8 cellular contexts compared by ENCODE assay signal in the genomic region with DNA sequence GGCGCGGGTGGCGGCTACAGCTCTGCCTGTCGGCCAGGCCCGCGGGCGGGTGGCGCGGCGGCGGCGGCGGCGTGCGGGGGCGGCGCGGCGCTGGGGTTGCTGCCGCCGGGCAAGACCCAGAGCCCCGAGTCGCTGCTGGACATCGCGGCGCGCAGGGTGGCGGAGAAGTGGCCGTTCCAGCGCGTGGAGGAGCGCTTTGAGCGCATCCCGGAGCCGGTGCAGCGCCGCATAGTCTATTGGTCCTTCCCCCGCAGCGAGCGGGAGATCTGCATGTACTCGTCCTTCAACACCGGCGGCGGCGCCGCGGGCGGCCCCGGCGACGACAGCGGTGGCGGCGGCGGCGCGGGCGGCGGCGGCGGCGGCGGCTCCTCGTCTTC. TPM values are rescaled to one million over a fixed set of nuclear protein-coding genes. Genes with fewer than 3 reads are reported as not detected.
DNase-seq lines count a peak whose midpoint lies in the region; ATAC-seq and TF ChIP-seq lines count a peak whose summit lies in the region.

No MANE protein-coding gene starts in this region.

- H3K36me3 ChIP-seq in adrenal gland (replicated peaks in 1 of 2), result no peaks in the 10 kb centered on the region

- H3K27me3 ChIP-seq in AG04450 (ENCODE audit: control insufficient read depth, insufficient read depth, low read length), result no peaks in the 10 kb centered on the region
- H3K27me3 ChIP-seq in adrenal gland, result no peaks in the 10 kb centered on the region

- intact Hi-C loops in adrenal gland (cut with DNase I), result loop anchor here (5.0 to 10.0 kb wide), 4 partner anchors 72 to 332 kb away; partner anchors contain the start of gene SMIM15 (in 1 of the 2)

- WGBS in adrenal gland, 4 donors, result 0% methylated on average over 37 to 63 of the region's 64 CpGs; no CpG with 5 or more reads in 2 of the 4 donors

- no peak for TF ChIP-seq POLR2A in adrenal gland (IDR thresholded peaks at IDR 0.05)

- ATAC-seq in GM18511 (IDR thresholded peaks at IDR 0.05; ENCODE audit: unreplicated experiment) (peak; percentile 8), HG03469 (IDR thresholded peaks at IDR 0.05; ENCODE audit: unreplicated experiment) (no peak), HG03039 (IDR thresholded peaks at IDR 0.05; ENCODE audit: unreplicated experiment) (no peak)

- H3K4me3 ChIP-seq in AG04450 (ENCODE audit: low read depth, low read length) (peak overlapping the region; percentile 88), adrenal gland (peak overlapping the region in 2 of 4 donors; percentile 18 to 98), iPS-11a (ENCODE audit: low read depth, low read length) (peak overlapping the region; percentile 66)

- H3K9me3 ChIP-seq in AG04450 (ENCODE audit: control insufficient read depth, insufficient read depth, low read length), result peaks cover 3% of the 10 kb centered on the region; the same call in 1 of the 2 replicates
- H3K9me3 ChIP-seq in adrenal gland (replicated peaks in 1 of 3), result no peaks in the 10 kb centered on the region

- H3K27ac ChIP-seq in AG04450 (ENCODE audit: low read depth, low read length) (peak overlapping the region; percentile 78), adrenal gland (peak overlapping the region in 3 of 5 donors; percentile 91 to 99 (median 95))

- DNase-seq in AG04450 (ENCODE audit: low read depth, low spot score) (no peak), NCI-H748 treated with DMSO at 0.1 percent for 48 hours (lab: John Stamatoyannopoulos, UW) (peak; percentile 18), adrenal gland (peak; percentile 43 to 73 (median 59))
- peak; percentile 40 for DNase-seq in stimulated activated CD4-positive, alpha-beta T cell treated with anti-CD3 and anti-CD28 coated beads, Interleukin-4, amount 100 ng/mL, for 24 hours

- POLR2A ChIA-PET in AG04450 (lab: Yijun Ruan, JAX), result interaction anchor here (0.5 to 2.9 kb wide), 8 partner anchors 16 to 633 kb away, joined by 3 to 21 read pairs (median 6); partner anchors contain the start of genes DEPDC1B and SMIM15

- CTCF ChIA-PET in AG04450 (lab: Charles Lee), result interaction anchor here (0.6 kb wide), 1 partner anchor 1260 kb away, joined by 3 read pairs; no protein-coding TSS in a partner anchor

- TF ChIP-seq CTCF in AG04450 (IDR thresholded peaks at IDR 0.05; ENCODE audit: low read depth, low read length), result no peak
- no peak for TF ChIP-seq CTCF in adrenal gland (IDR thresholded peaks at IDR 0.05)

- H3K4me1 ChIP-seq in adrenal gland (replicated peaks in 1 of 2), result peaks cover 0 to 28% of the 10 kb centered on the region in 2 donors

RNA-seq across cellular contexts. Expression of gene ZSWIM6, which starts 0.3 kb away (rescaled TPM):
- polyA plus RNA-seq in AG04450 (2011; rRNA removed) (18.6 and 18.9 TPM in 2 replicates), adrenal gland (1 to 10 TPM; 7.3 to 8.3 (median 8.2) TPM)
- polyA minus RNA-seq in AG04450 (2011; rRNA and poly(A)+ RNA removed), result 46.3 and 48.7 TPM in 2 replicates
- 10 to 100 TPM in 5 of 8 donors, 1 to 10 TPM in 3; 6.6 to 14.6 (median 10.7) TPM for total RNA-seq in adrenal gland
